Comparison of ENCODE assay signal across 19 cellular contexts in genomic region chr9:95459218-95459617, GRCh38.
"Had no signal": no experiment of that assay in that cellular context is flagged by ENCODE, and none has a peak within 500 bp of the region (broad histone marks: within the 10 kb centered on the region; RNA-seq: fewer than 3 reads in every experiment).

No MANE protein-coding gene starts in this region.

- H3K9me3 ChIP-seq: body of pancreas, esophagus muscularis mucosa, prostate gland, testis had no signal

- H3K4me3 Mint-ChIP-seq: activated CD4-positive, alpha-beta T cell treated with anti-CD3 and anti-CD28 coated beads, Interleukin-2, amount 10 ng/mL, durations not matched to agents 7 days and 5 days; activated T-cell treated with anti-CD3 and anti-CD28 coated beads, Interleukin-2, amount 50 U/mL, for 72 hours; central memory CD8-positive, alpha-beta T cell; memory B cell; nephron progenitor cell; T-helper 17 cell had no signal

- H3K27me3 Mint-ChIP-seq: central memory CD8-positive, alpha-beta T cell had no signal

- H3K4me1 ChIP-seq: body of pancreas had no signal

- H3K27ac Mint-ChIP-seq: activated CD4-positive, alpha-beta T cell treated with anti-CD3 and anti-CD28 coated beads, Interleukin-2, amount 10 ng/mL, durations not matched to agents 7 days and 5 days; activated naive CD4-positive, alpha-beta T cell treated with anti-CD3 and anti-CD28 coated beads, Interleukin-2, amount 50 U/mL, for 72 hours; activated T-cell treated with anti-CD3 and anti-CD28 coated beads, Interleukin-2, amount 50 U/mL, for 72 hours; memory B cell had no signal

- H3K27ac ChIP-seq: body of pancreas, coronary artery, prostate gland had no signal

- H3K9me3 Mint-ChIP-seq: activated CD4-positive, alpha-beta T cell treated with anti-CD3 and anti-CD28 coated beads, Interleukin-2, amount 10 ng/mL, durations not matched to agents 7 days and 5 days; activated naive CD4-positive, alpha-beta T cell treated with anti-CD3 and anti-CD28 coated beads, Interleukin-2, amount 50 U/mL, for 72 hours; activated T-cell treated with anti-CD3 and anti-CD28 coated beads, Interleukin-2, amount 50 U/mL, for 72 hours; central memory CD8-positive, alpha-beta T cell; memory B cell; nephron progenitor cell had no signal

- DNase-seq: activated CD4-positive, alpha-beta T cell treated with anti-CD3 and anti-CD28 coated beads, Interleukin-2, amount 10 ng/mL, durations not matched to agents 7 days and 5 days; activated CD8-positive, alpha-beta memory T cell treated with anti-CD3 and anti-CD28 coated beads, Interleukin-2, amount 50 U/mL, for 48 hours; activated gamma-delta T cell; activated T-cell treated with anti-CD3 and anti-CD28 coated beads, Interleukin-2, amount 50 U/mL, for 72 hours; amniotic stem cell; body of pancreas; left ventricle myocardium superior; nephron progenitor cell; occipital lobe; stimulated activated naive CD8-positive, alpha-beta T cell treated with anti-CD3 and anti-CD28 coated beads, Interleukin-15, Interleukin-2, amounts not matched to agents 100 U/mL and 50 U/mL, for 24 hours; T-helper 17 cell; testis had no signal

- H3K27me3 ChIP-seq: body of pancreas, esophagus muscularis mucosa, testis had no signal

- H3K4me3 ChIP-seq: body of pancreas, coronary artery, prostate gland, smooth muscle cell, testis had no signal

- ATAC-seq: activated naive CD4-positive, alpha-beta T cell treated with anti-CD3 and anti-CD28 coated beads, Interleukin-2, amount 50 U/mL, for 72 hours; activated T-cell treated with anti-CD3 and anti-CD28 coated beads, Interleukin-2, amount 50 U/mL, for 72 hours; body of pancreas; left ventricle myocardium superior; stimulated activated naive CD8-positive, alpha-beta T cell treated with anti-CD3 and anti-CD28 coated beads, Interleukin-15, Interleukin-2, amounts not matched to agents 100 U/mL and 50 U/mL, for 24 hours; T-helper 17 cell had no signal
